ENCODE assay signal across 11 cellular contexts in genomic region chr10:14942147-14942928, GRCh38. TPM values are rescaled to one million over a fixed set of nuclear protein-coding genes. Genes with fewer than 3 reads are reported as not detected.
DNase-seq lines count a peak whose midpoint lies in the region; ATAC-seq and TF ChIP-seq lines count a peak whose summit lies in the region.
"Not testable (repeated sequence)": the region's sequence is repeated elsewhere in the genome, so short reads cannot be mapped to it uniquely, and the experiment has no call there.
"Had no signal": no experiment of that assay in that cellular context is flagged by ENCODE, and none has a peak within 500 bp of the region (broad histone marks: within the 10 kb centered on the region; RNA-seq: fewer than 3 reads in every experiment).

No MANE protein-coding gene starts in this region.

- peak overlapping the region; percentile 20; the same call in 1 of the 2 replicates for H3K27ac Mint-ChIP-seq in HFFc6
- H3K27ac Mint-ChIP-seq in activated CD4-positive, alpha-beta T cell treated with anti-CD3 and anti-CD28 coated beads, Interleukin-2, amount 10 ng/mL, durations not matched to agents 24 days and 14 days: peak overlapping the region; percentile 49

- H3K36me3 Mint-ChIP-seq in HFFc6 (ENCODE audit: low read depth): peaks cover 28% of the 10 kb centered on the region; the same call in 1 of the 2 replicates
- H3K36me3 Mint-ChIP-seq in activated CD4-positive, alpha-beta T cell treated with anti-CD3 and anti-CD28 coated beads, Interleukin-2, amount 10 ng/mL, durations not matched to agents 24 days and 14 days (ENCODE audit: low read depth): peaks cover 46% of the 10 kb centered on the region

- ATAC-seq in GM18858 (IDR thresholded peaks at IDR 0.05; ENCODE audit: unreplicated experiment): peak; percentile 82
- ATAC-seq in GM19463 (IDR thresholded peaks at IDR 0.05; ENCODE audit: unreplicated experiment): peak; percentile 89
- ATAC-seq in HG03045 (IDR thresholded peaks at IDR 0.05; ENCODE audit: unreplicated experiment): peak; percentile 92
- ATAC-seq in HG03469 (IDR thresholded peaks at IDR 0.05; ENCODE audit: unreplicated experiment): peak; percentile 52

- H3K27me3 Mint-ChIP-seq in HFFc6 (ENCODE audit: insufficient read depth); activated CD4-positive, alpha-beta T cell treated with anti-CD3 and anti-CD28 coated beads, Interleukin-2, amount 10 ng/mL, durations not matched to agents 24 days and 14 days: not testable (repeated sequence)

- intact Hi-C loops in activated CD4-positive, alpha-beta T cell treated with anti-CD3 and anti-CD28 coated beads, Interleukin-2, amount 10 ng/mL, durations not matched to agents 24 days and 14 days (cut with micrococcal nuclease): not testable (repeated sequence)

- H3K27ac ChIP-seq in epithelial cell of prostate: peak overlapping the region; percentile 17

- not testable (repeated sequence) for H3K4me1 Mint-ChIP-seq in HFFc6 (ENCODE audit: low read depth)
- peaks cover 14% of the 10 kb centered on the region for H3K4me1 Mint-ChIP-seq in activated CD4-positive, alpha-beta T cell treated with anti-CD3 and anti-CD28 coated beads, Interleukin-2, amount 10 ng/mL, durations not matched to agents 24 days and 14 days

- not testable (repeated sequence) for H3K9me3 Mint-ChIP-seq in HFFc6; activated CD4-positive, alpha-beta T cell treated with anti-CD3 and anti-CD28 coated beads, Interleukin-2, amount 10 ng/mL, durations not matched to agents 24 days and 14 days

- DNase-seq in HFFc6; activated CD4-positive, alpha-beta T cell treated with anti-CD3 and anti-CD28 coated beads, Interleukin-2, amount 10 ng/mL, durations not matched to agents 24 days and 14 days; epithelial cell of prostate (ENCODE audit: low read depth, low spot score): not testable (repeated sequence)

- H3K4me3 Mint-ChIP-seq in HFFc6; activated CD4-positive, alpha-beta T cell treated with anti-CD3 and anti-CD28 coated beads, Interleukin-2, amount 10 ng/mL, durations not matched to agents 24 days and 14 days: not testable (repeated sequence)

- not testable (repeated sequence) for TF ChIP-seq CTCF in HFFc6 (IDR thresholded peaks at IDR 0.05)

RNA-seq across cellular contexts. Expression of gene DCLRE1C, which starts 11.6 kb away (rescaled TPM):
- 1 to 10 TPM; 4.6 to 6.8 (median 5.6) TPM for total RNA-seq in HFFc6 (2021; fragmentation: NEBNext Ultra II Directional; extraction: Animal tissue kit (Norgen Biotek cat#: 25700))
- total RNA-seq in activated CD4-positive, alpha-beta T cell treated with anti-CD3 and anti-CD28 coated beads, Interleukin-2, amount 10 ng/mL, durations not matched to agents 24 days and 14 days: 17.5 and 21.0 TPM in 2 replicates

RNA-seq across cellular contexts. Expression of gene MEIG1, which starts 16.9 kb away (rescaled TPM):
- total RNA-seq in HFFc6 (2021; fragmentation: NEBNext Ultra II Directional; extraction: Animal tissue kit (Norgen Biotek cat#: 25700)): under 1 TPM in 2 of 6 experiments, not detected in 4; 0.30 to 0.57 TPM
- total RNA-seq in activated CD4-positive, alpha-beta T cell treated with anti-CD3 and anti-CD28 coated beads, Interleukin-2, amount 10 ng/mL, durations not matched to agents 24 days and 14 days: not detected in 2 replicates
- total RNA-seq: ascending aorta; epithelial cell of proximal tubule; natural killer cell treated with Interleukin-12 subunit alpha and Interleukin-12 subunit beta and Interleukin-15 and Interleukin-18, amount 100 ng/mL, for 72 hours; Peyer's patch had no signal
